23 cellular contexts compared by ENCODE assay signal in the genomic region with DNA sequence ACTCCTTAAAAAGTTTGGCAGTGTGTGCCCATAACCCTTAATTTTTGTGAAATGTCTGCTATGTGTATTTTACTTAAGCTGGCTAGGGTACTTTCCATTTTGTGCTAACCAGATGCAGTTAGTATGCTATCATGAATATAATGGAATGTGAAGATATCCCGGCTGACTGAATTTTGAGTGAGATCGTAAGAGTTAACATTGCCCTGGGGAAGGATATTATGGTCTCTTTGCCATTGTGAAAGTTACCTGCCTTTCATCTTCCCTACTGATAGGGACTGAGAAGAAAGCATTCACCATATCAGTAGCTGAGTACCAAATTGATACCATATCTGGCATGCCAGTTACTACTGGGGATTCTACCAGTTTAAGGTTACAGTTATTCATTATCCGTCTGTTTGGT.
"Had no signal": no experiment of that assay in that cellular context is flagged by ENCODE, and none has a peak within 500 bp of the region (broad histone marks: within the 10 kb centered on the region; RNA-seq: fewer than 3 reads in every experiment).

No MANE protein-coding gene starts in this region.

- H3K27me3 Mint-ChIP-seq: effector memory CD8-positive, alpha-beta T cell had no signal

- DNase-seq: colonic mucosa; cortex of kidney; effector CD8-positive, alpha-beta T cell; effector memory CD8-positive, alpha-beta T cell; endodermal cell; erythroblast; esophagus squamous epithelium; foreskin fibroblast; foreskin melanocyte; gastrocnemius medialis; glutamatergic neuron; head of caudate nucleus; heart right ventricle; hippocampal formation; left cardiac atrium; left lung; left ventricle myocardium superior; lower lobe of right lung; mesenchymal stem cell; midbrain had no signal

- H3K27ac Mint-ChIP-seq: dendritic cell treated with granulocyte-macrophage colony-stimulating factor and Interleukin-4, amounts not matched to agents 40 ng/mL and 50 ng/mL, for 4 days; effector memory CD8-positive, alpha-beta T cell; endodermal cell had no signal

- H3K36me3 ChIP-seq: colonic mucosa, esophagus squamous epithelium, gastrocnemius medialis, heart right ventricle, left lung, lower lobe of right lung had no signal

- H3K4me3 Mint-ChIP-seq: dendritic cell treated with granulocyte-macrophage colony-stimulating factor and Interleukin-4, amounts not matched to agents 40 ng/mL and 50 ng/mL, for 4 days; effector memory CD8-positive, alpha-beta T cell; endodermal cell had no signal

- H3K9me3 Mint-ChIP-seq: dendritic cell treated with granulocyte-macrophage colony-stimulating factor and Interleukin-4, amounts not matched to agents 40 ng/mL and 50 ng/mL, for 4 days; endodermal cell had no signal

- H3K4me1 ChIP-seq: colonic mucosa, esophagus squamous epithelium had no signal

- H3K4me3 ChIP-seq: colonic mucosa, esophagus squamous epithelium, gastrocnemius medialis, heart right ventricle, left lung, lower lobe of right lung had no signal

- H3K27me3 ChIP-seq: colonic mucosa, esophagus squamous epithelium, gastrocnemius medialis, heart right ventricle, left lung had no signal

- H3K9me3 ChIP-seq: colonic mucosa, esophagus squamous epithelium, gastrocnemius medialis, heart right ventricle, left lung, lower lobe of right lung had no signal

- ATAC-seq: effector memory CD8-positive, alpha-beta T cell; esophagus mucosa; gastrocnemius medialis; heart right ventricle; left cardiac atrium; left lung; left ventricle myocardium superior; lower lobe of right lung had no signal

- H3K27ac ChIP-seq: colonic mucosa, epithelial cell of prostate, esophagus squamous epithelium, gastrocnemius medialis, heart right ventricle, left lung, lower lobe of right lung had no signal
